In genomic region chr6:44127186-44128019, GRCh38 we compare ENCODE assay signal across 8 cellular contexts. TPM values are rescaled to one million over a fixed set of nuclear protein-coding genes. Genes with fewer than 3 reads are reported as not detected.
DNase-seq lines count a peak whose midpoint lies in the region; ATAC-seq and TF ChIP-seq lines count a peak whose summit lies in the region.

Gene MRPL14 (minus strand): TSS chr6:44127452. CDS start chr6:44116611, 10,841 bp downstream.
Gene TMEM63B (plus strand): TSS chr6:44127554. CDS start chr6:44134585, 7,031 bp downstream.

- H3K27ac ChIP-seq in SK-N-MC: peak within 1 kb of the TSS; percentile 77
- H3K27ac ChIP-seq in gastroesophageal sphincter: peak within 1 kb of the TSS; percentile 87 to 93 (median 90)
- H3K27ac ChIP-seq in substantia nigra (ENCODE audit: low read depth, low read length, poor library complexity, severe bottlenecking): peak within 1 kb of the TSS; percentile 78

- no peaks in the 10 kb centered on the region for H3K9me3 ChIP-seq in SK-N-MC (ENCODE audit: low read depth, low read length)
- H3K9me3 ChIP-seq in gastroesophageal sphincter: no peaks in the 10 kb centered on the region

- CTCF ChIA-PET in activated naive CD4-positive, alpha-beta T cell treated with anti-CD3 and anti-CD28 coated beads for 36 hours (lab: Charles Lee): interaction anchor here (0.6 to 1.2 kb wide), 3 partner anchors 23 to 129 kb away, joined by 3 read pairs; no protein-coding TSS in a partner anchor

- peak within 1 kb of the TSS; percentile 92 for H3K9ac ChIP-seq in SK-N-MC (ENCODE audit: insufficient read length)

- 0% methylated on average over 6 of the region's 80 CpGs; no CpG with 5 or more reads in 1 of the 2 donors for WGBS in gastroesophageal sphincter (ENCODE audit: low coverage in 1 of 2), 2 donors

- ATAC-seq in GM21717 (IDR thresholded peaks at IDR 0.05; ENCODE audit: unreplicated experiment): peak; percentile 60
- ATAC-seq in gastroesophageal sphincter: peak; percentile 95

- intact Hi-C loops in activated naive CD4-positive, alpha-beta T cell treated with anti-CD3 and anti-CD28 coated beads for 36 hours (cut with micrococcal nuclease): loop anchor here (1.0 to 2.0 kb wide), 4 partner anchors 127 to 611 kb away; partner anchors contain the start of genes GTPBP2, POLR1C, VEGFA and YIPF3

- TF ChIP-seq CTCF in LNCaP clone FGC (IDR thresholded peaks at IDR 0.05; ENCODE audit: control insufficient read depth, extremely low read depth, insufficient read depth) (no peak), gastroesophageal sphincter (IDR thresholded peaks at IDR 0.05) (peak in 1 of 4 experiments; percentile 11)

- peak; percentile 53 to 56 for TF ChIP-seq POLR2A in gastroesophageal sphincter (IDR thresholded peaks at IDR 0.05)

- peak within 1 kb of the TSS; percentile 93 for H3K27ac Mint-ChIP-seq in activated naive CD4-positive, alpha-beta T cell treated with anti-CD3 and anti-CD28 coated beads for 36 hours

- no peaks in the 10 kb centered on the region for H3K36me3 ChIP-seq in SK-N-MC (ENCODE audit: insufficient read depth, low read length)
- no peaks in the 10 kb centered on the region for H3K36me3 ChIP-seq in gastroesophageal sphincter

- no peaks in the 10 kb centered on the region for H3K9me3 Mint-ChIP-seq in activated naive CD4-positive, alpha-beta T cell treated with anti-CD3 and anti-CD28 coated beads for 36 hours

- H3K27me3 Mint-ChIP-seq in activated naive CD4-positive, alpha-beta T cell treated with anti-CD3 and anti-CD28 coated beads for 36 hours (ENCODE audit: low read depth): no peaks in the 10 kb centered on the region

- H3K4me3 ChIP-seq in LNCaP clone FGC (ENCODE audit: low read depth, low read length) (peak within 1 kb of the TSS; percentile 85), SK-N-MC (peak within 1 kb of the TSS; percentile 88), gastroesophageal sphincter (peak within 1 kb of the TSS; percentile 86 to 90)

- H3K27me3 ChIP-seq in gastroesophageal sphincter: no peaks in the 10 kb centered on the region

- H3K4me3 Mint-ChIP-seq in activated naive CD4-positive, alpha-beta T cell treated with anti-CD3 and anti-CD28 coated beads for 36 hours: peak within 1 kb of the TSS; percentile 88

- peaks cover 41% of the 10 kb centered on the region for H3K4me1 Mint-ChIP-seq in activated naive CD4-positive, alpha-beta T cell treated with anti-CD3 and anti-CD28 coated beads for 36 hours (ENCODE audit: low read depth)

- DNase-seq in DMS79 (lab: John Stamatoyannopoulos, UW): peak; percentile 59
- no peak for DNase-seq in LNCaP clone FGC (ENCODE audit: low read depth)
- peak; percentile 18 for DNase-seq in SK-N-MC (ENCODE audit: low read depth, low spot score)
- DNase-seq in activated naive CD4-positive, alpha-beta T cell treated with anti-CD3 and anti-CD28 coated beads for 36 hours: peak; percentile 86
- peak in 54 of 56 donors; percentile 39 to 92 (median 81) for DNase-seq in nucleus accumbens (lab: John Stamatoyannopoulos, UW)
- DNase-seq in substantia nigra (lab: John Stamatoyannopoulos, UW): peak in 48 of 49 donors; percentile 47 to 91 (median 81)

- peaks cover 5% of the 10 kb centered on the region for H3K36me3 Mint-ChIP-seq in activated naive CD4-positive, alpha-beta T cell treated with anti-CD3 and anti-CD28 coated beads for 36 hours (ENCODE audit: low read depth)

- TF ChIP-seq EP300 in gastroesophageal sphincter (IDR thresholded peaks at IDR 0.05): no peak

- peaks cover 0 to 63% (median 31%) of the 10 kb centered on the region in 3 donors for H3K4me1 ChIP-seq in gastroesophageal sphincter

RNA-seq across cellular contexts. Expression of gene MRPL14, which starts in this region (rescaled TPM):
- 10 to 100 TPM; 40.9 to 41.0 TPM for total RNA-seq in activated naive CD4-positive, alpha-beta T cell treated with anti-CD3 and anti-CD28 coated beads for 36 hours
- total RNA-seq in gastroesophageal sphincter: 10 to 100 TPM; 31.6 to 40.5 (median 35.8) TPM

RNA-seq across cellular contexts. Expression of gene TMEM63B, which starts in this region (rescaled TPM):
- total RNA-seq in activated naive CD4-positive, alpha-beta T cell treated with anti-CD3 and anti-CD28 coated beads for 36 hours: 1 to 10 TPM; 7.8 to 8.3 TPM
- 10 to 100 TPM; 11.3 to 32.0 (median 23.9) TPM for total RNA-seq in gastroesophageal sphincter
